ENCODE assay signal across 41 cellular contexts in genomic region chr20:2395136-2395535, GRCh38. TPM values are rescaled to one million over a fixed set of nuclear protein-coding genes. Genes with fewer than 3 reads are reported as not detected.
"Had no signal": no experiment of that assay in that cellular context is flagged by ENCODE, and none has a peak within 500 bp of the region (broad histone marks: within the 10 kb centered on the region; RNA-seq: fewer than 3 reads in every experiment).

No MANE protein-coding gene starts in this region.

- DNase-seq: Karpas-422, Kasumi-1, KBM-7, KG1, MG63, MM.1S, MV-4-11, NCI-H1048, NCI-H1092, NCI-H1092 treated with DMSO at 0.1 percent for 48 hours, NCI-H1105, NCI-H1105 treated with DMSO at 0.1 percent for 48 hours, NCI-H1417, NCI-H1417 treated with DMSO at 0.1 percent for 48 hours, NCI-H1436, NCI-H1436 treated with DMSO at 0.1 percent for 48 hours, NCI-H1694, NCI-H1694 treated with DMSO at 0.1 percent for 48 hours, NCI-H187, NCI-H187 treated with DMSO at 0.1 percent for 48 hours, NCI-H1930, NCI-H2029, NCI-H2029 treated with DMSO at 0.1 percent for 48 hours, NCI-H2081, NCI-H2081 treated with DMSO at 0.1 percent for 48 hours, NCI-H2107, NCI-H2171, NCI-H2171 treated with DMSO at 0.1 percent for 48 hours, NCI-H2227 treated with DMSO at 0.1 percent for 48 hours, NCI-H226, NCI-H345, NCI-H446, NCI-H446 treated with DMSO at 0.1 percent for 48 hours, NCI-H510A, NCI-H510A treated with DMSO at 0.1 percent for 48 hours, NCI-H524 had no signal

- H3K4me3 ChIP-seq: MG63 had no signal

- H3K27ac ChIP-seq: KMS-11 had no signal

RNA-seq across cellular contexts. Expression of gene TGM6, which starts 14.4 kb away (rescaled TPM):
- total RNA-seq: LHCN-M2, M059J, MCF 10A, NCI-H460 had no signal
